In the genomic region with DNA sequence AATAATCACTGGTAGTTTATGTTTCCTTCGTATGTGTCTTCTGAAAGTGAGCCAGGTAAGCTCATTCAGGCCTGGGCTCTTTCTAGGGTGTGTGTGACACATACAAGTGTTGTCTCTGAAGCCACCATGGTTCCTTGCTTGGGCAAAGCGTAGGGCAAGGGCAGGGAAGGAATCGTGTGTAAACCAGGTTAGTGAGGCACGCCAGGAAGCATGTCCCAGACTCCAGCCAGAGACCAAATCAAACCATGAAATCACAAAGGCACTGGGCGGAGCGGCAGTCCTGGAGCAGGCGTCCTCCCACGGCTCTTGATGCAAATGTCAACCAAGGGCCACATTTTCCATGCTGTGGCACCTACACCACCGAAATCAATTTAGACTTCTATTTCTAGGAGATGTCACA, we compare ENCODE assay signal across 19 cellular contexts.
"Had no signal": no experiment of that assay in that cellular context is flagged by ENCODE, and none has a peak within 500 bp of the region (broad histone marks: within the 10 kb centered on the region; RNA-seq: fewer than 3 reads in every experiment).

No MANE protein-coding gene starts in this region.

- H3K9me3 Mint-ChIP-seq: activated CD4-positive, alpha-beta memory T cell treated with anti-CD3 and anti-CD28 coated beads, Interleukin-2, amount 10 ng/mL, durations not matched to agents 7 days and 5 days; activated naive CD4-positive, alpha-beta T cell treated with anti-CD3 and anti-CD28 coated beads, Interleukin-2, amount 50 U/mL, for 72 hours; natural killer cell treated with Interleukin-12 subunit alpha and Interleukin-12 subunit beta and Interleukin-15 and Interleukin-18, amount 100 ng/mL, for 72 hours; stimulated activated naive B cell treated with anti-CD40 and anti-IgM and Interleukin-4, amounts not matched to agents 10 μg/mL and 1 μg/mL and 100 μg/mL, for 72 hours had no signal

- H3K4me3 Mint-ChIP-seq: activated CD4-positive, alpha-beta memory T cell treated with anti-CD3 and anti-CD28 coated beads, Interleukin-2, amount 10 ng/mL, durations not matched to agents 7 days and 5 days; natural killer cell treated with Interleukin-12 subunit alpha and Interleukin-12 subunit beta and Interleukin-15 and Interleukin-18, amount 100 ng/mL, for 72 hours; stimulated activated naive B cell treated with anti-CD40 and anti-IgM and Interleukin-4, amounts not matched to agents 10 μg/mL and 1 μg/mL and 100 μg/mL, for 72 hours had no signal

- DNase-seq: activated CD4-positive, alpha-beta memory T cell treated with anti-CD3 and anti-CD28 coated beads, Interleukin-2, amount 10 ng/mL, durations not matched to agents 7 days and 5 days; activated CD4-positive, alpha-beta T cell treated with anti-CD3 and anti-CD28 coated beads for 4 hours; activated CD4-positive, CD25-positive, alpha-beta regulatory T cell; activated gamma-delta T cell treated with Interleukin-2 at 50 U/mL for 16 hours; cerebellar nuclear complex; hypothalamus; left cardiac atrium; midbrain; sigmoid colon; stimulated activated CD4-positive, alpha-beta T cell treated with anti-CD3 and anti-CD28 coated beads, Interleukin-15, amount 100 ng/mL, for 24 hours; stimulated activated naive B cell treated with anti-CD40 and anti-IgM and Interleukin-4, amounts not matched to agents 10 μg/mL and 1 μg/mL and 100 μg/mL, for 72 hours; upper lobe of right lung had no signal

- H3K27ac ChIP-seq: breast epithelium, coronary artery, esophagus muscularis mucosa, sigmoid colon, upper lobe of right lung had no signal

- H3K27me3 Mint-ChIP-seq: activated CD4-positive, alpha-beta memory T cell treated with anti-CD3 and anti-CD28 coated beads, Interleukin-2, amount 10 ng/mL, durations not matched to agents 7 days and 5 days had no signal

- H3K36me3 ChIP-seq: breast epithelium, esophagus muscularis mucosa, sigmoid colon, upper lobe of right lung had no signal

- H3K9me3 ChIP-seq: breast epithelium, esophagus muscularis mucosa, sigmoid colon, upper lobe of right lung had no signal

- ATAC-seq: activated naive CD4-positive, alpha-beta T cell treated with anti-CD3 and anti-CD28 coated beads, Interleukin-2, amount 50 U/mL, for 72 hours; left cardiac atrium; natural killer cell treated with Interleukin-12 subunit alpha and Interleukin-12 subunit beta and Interleukin-15 and Interleukin-18, amount 100 ng/mL, for 72 hours; SK-N-SH treated with all-trans-retinoic acid at 6 μM for 48 hours; stimulated activated naive B cell treated with anti-CD40 and anti-IgM and Interleukin-4, amounts not matched to agents 10 μg/mL and 1 μg/mL and 100 μg/mL, for 72 hours; upper lobe of right lung had no signal

- H3K4me2 ChIP-seq: smooth muscle cell had no signal

- H3K4me1 ChIP-seq: breast epithelium, esophagus muscularis mucosa, sigmoid colon, upper lobe of right lung had no signal

- H3K4me3 ChIP-seq: breast epithelium, coronary artery, esophagus muscularis mucosa, sigmoid colon, smooth muscle cell, upper lobe of right lung had no signal

- H3K27me3 ChIP-seq: esophagus muscularis mucosa, sigmoid colon, upper lobe of right lung had no signal

- H3K27ac Mint-ChIP-seq: activated CD4-positive, alpha-beta memory T cell treated with anti-CD3 and anti-CD28 coated beads, Interleukin-2, amount 10 ng/mL, durations not matched to agents 7 days and 5 days; activated naive CD4-positive, alpha-beta T cell treated with anti-CD3 and anti-CD28 coated beads, Interleukin-2, amount 50 U/mL, for 72 hours; natural killer cell treated with Interleukin-12 subunit alpha and Interleukin-12 subunit beta and Interleukin-15 and Interleukin-18, amount 100 ng/mL, for 72 hours; stimulated activated naive B cell treated with anti-CD40 and anti-IgM and Interleukin-4, amounts not matched to agents 10 μg/mL and 1 μg/mL and 100 μg/mL, for 72 hours had no signal

- H3K36me3 Mint-ChIP-seq: activated naive CD4-positive, alpha-beta T cell treated with anti-CD3 and anti-CD28 coated beads, Interleukin-2, amount 50 U/mL, for 72 hours; natural killer cell treated with Interleukin-12 subunit alpha and Interleukin-12 subunit beta and Interleukin-15 and Interleukin-18, amount 100 ng/mL, for 72 hours had no signal
